Comparison of ENCODE assay signal across 24 cellular contexts in genomic region chr1:215730600-215730999, GRCh38.
DNase-seq lines count a peak whose midpoint lies in the region; ATAC-seq, FAIRE-seq and TF ChIP-seq lines count a peak whose summit lies in the region.
"Had no signal": no experiment of that assay in that cellular context is flagged by ENCODE, and none has a peak within 500 bp of the region (broad histone marks: within the 10 kb centered on the region; RNA-seq: fewer than 3 reads in every experiment).

No MANE protein-coding gene starts in this region.

- H2AFZ ChIP-seq in HepG2 (ENCODE audit: low read length), result no peak overlapping the region

- H3K27ac ChIP-seq in right lobe of liver, result no peak overlapping the region
- H3K27ac ChIP-seq in HepG2 (ENCODE audit: extremely low read length, insufficient read depth, low read length), result no peak overlapping the region
- H3K27ac ChIP-seq in sigmoid colon, result no peak overlapping the region
- H3K27ac ChIP-seq: 22Rv1, BLaER1, C4-2B had no signal

- H3K36me3 ChIP-seq in right lobe of liver, result no peaks in the 10 kb centered on the region
- no peaks in the 10 kb centered on the region for H3K36me3 ChIP-seq in HepG2 (replicated peaks in 1 of 2; ENCODE audit: control insufficient read depth in 1 of 2, insufficient read depth in 2 of 2, low read length in 2 of 2)
- no peaks in the 10 kb centered on the region for H3K36me3 ChIP-seq in sigmoid colon
- H3K36me3 ChIP-seq: BLaER1, HAP-1 had no signal

- no peak for FAIRE-seq in HepG2 (lab: Jason Lieb, UNC)
- FAIRE-seq: A204.1, GM12878, GM19239, H54 had no signal

- in situ Hi-C loops in HepG2 (cut with HindIII; ENCODE audit: extremely low pct_ligation_motif_present, low pct_unique_long_range_greater_than_20kb), result no loop called here

- intact Hi-C loops in right lobe of liver (cut with DNase I), result no loop called here
- intact Hi-C loops in HepG2 (cut with micrococcal nuclease; ENCODE audit: unreplicated experiment), result no loop called here
- intact Hi-C loops in sigmoid colon (cut with DNase I), result no loop called here

- no peak for TF ChIP-seq POLR2A in right lobe of liver (IDR thresholded peaks at IDR 0.05)
- TF ChIP-seq POLR2A in HepG2 (IDR thresholded peaks at IDR 0.05; ENCODE audit: insufficient read depth in 1 of 2, low read depth in 2 of 2, low read length in 2 of 2), result no peak
- no peak for TF ChIP-seq POLR2A in sigmoid colon (IDR thresholded peaks at IDR 0.05)
- no peak for TF ChIP-seq POLR2A in erythroblast (IDR thresholded peaks at IDR 0.05; ENCODE audit: low read length)

- CTCF ChIA-PET in HepG2 (lab: Yijun Ruan, JAX; ENCODE audit: low intra/inter-chr PET ratio, low total read pairs), result no interaction called here

- no TSS peak for BruUV-seq in HepG2 (replicated peaks; lab: Mats Ljungman, UMichigan)

- 89% methylated on average over 3 of the region's 3 CpGs for WGBS in right lobe of liver (ENCODE audit: insufficient coverage, low coverage, low lambda C conversion rate, missing lambda C conversion rate)
- WGBS in HepG2 (ENCODE audit: low lambda C conversion rate), result 44% methylated on average over 2 of the region's 3 CpGs
- WGBS in sigmoid colon, 2 donors, result 81 to 89% methylated on average over 3 of the region's 3 CpGs

- peak in 3 of 4 donors; percentile 26 to 38 (median 28) for ATAC-seq in right lobe of liver
- no peak for ATAC-seq in HepG2
- ATAC-seq in HG02884 (IDR thresholded peaks at IDR 0.05; ENCODE audit: unreplicated experiment), result no peak
- ATAC-seq: CD8-positive, alpha-beta T cell; GM12878 had no signal

- no peaks in the 10 kb centered on the region for H3K79me2 ChIP-seq in HepG2 (ENCODE audit: insufficient read depth, low read length)

- POLR2A ChIA-PET in HepG2 (lab: Yijun Ruan, JAX), result no interaction called here

- H3K9me3 ChIP-seq in right lobe of liver, result no peaks in the 10 kb centered on the region
- no peaks in the 10 kb centered on the region for H3K9me3 ChIP-seq in HepG2 (ENCODE audit: low read length)
- no peaks in the 10 kb centered on the region for H3K9me3 ChIP-seq in sigmoid colon
- H3K9me3 ChIP-seq: BLaER1, Caco-2, HAP-1 had no signal

- H3K4me2 ChIP-seq in HepG2 (ENCODE audit: low read depth, low read length), result no peak overlapping the region
- H3K4me2 ChIP-seq: BLaER1 had no signal

- TF ChIP-seq EP300 in HepG2 (IDR thresholded peaks at IDR 0.05; ENCODE audit: low read depth in 2 of 2, low read length in 2 of 2) (no peak), HepG2 (CRISPR knock-in tag; IDR thresholded peaks at IDR 0.05; ENCODE audit: borderline replicate concordance) (no peak), sigmoid colon (IDR thresholded peaks at IDR 0.05) (no peak)

- DNase-seq in NCI-H1105 treated with DMSO at 0.1 percent for 48 hours (lab: John Stamatoyannopoulos, UW) (peak; percentile 23), NCI-H1105 (lab: John Stamatoyannopoulos, UW) (no peak), right lobe of liver (no peak), HepG2 (ENCODE audit: low spot score) (no peak), fibroblast of mammary gland (ENCODE audit: low read depth) (peak; percentile 8), sigmoid colon (peak; percentile 51), erythroblast (lab: John Stamatoyannopoulos, UW) (no peak)
- DNase-seq: Caco-2; CD4-positive, CD25-positive, alpha-beta regulatory T cell; CD8-positive, alpha-beta T cell; DMS153; DND-41; GDM1; GOT3; HFFc6 had no signal

- no peak for TF ChIP-seq CTCF in right lobe of liver (IDR thresholded peaks at IDR 0.05)
- TF ChIP-seq CTCF in HepG2 (CRISPR knock-in tag; IDR thresholded peaks at IDR 0.05), result no peak
- no peak for TF ChIP-seq CTCF in fibroblast of mammary gland (conservative IDR thresholded peaks at IDR 0.05; ENCODE audit: control insufficient read depth, insufficient read depth, low read depth, low read length)
- TF ChIP-seq CTCF in sigmoid colon (IDR thresholded peaks at IDR 0.05), result no peak

- H4K20me1 ChIP-seq in HepG2 (ENCODE audit: insufficient read depth, low read length), result no peaks in the 10 kb centered on the region
- H4K20me1 ChIP-seq: BLaER1 had no signal

- TF ChIP-seq RAD21 in HepG2 (CRISPR knock-in tag; IDR thresholded peaks at IDR 0.05), result no peak

- H3K4me1 ChIP-seq in right lobe of liver (no peaks in the 10 kb centered on the region), HepG2 (ENCODE audit: insufficient read depth, low read length) (no peaks in the 10 kb centered on the region), sigmoid colon (peaks cover 0 to 6% (median 2%) of the 10 kb centered on the region in 4 donors)
- H3K4me1 ChIP-seq: BLaER1, Caco-2, HAP-1 had no signal

- H3K4me3 ChIP-seq in right lobe of liver (no peak overlapping the region), HepG2 (replicated peaks in 1 of 3; ENCODE audit: insufficient read depth in 1 of 3, low read depth in 2 of 3, low read length in 3 of 3) (no peak overlapping the region), fibroblast of mammary gland (ENCODE audit: control insufficient read depth, low read depth, low read length) (no peak overlapping the region), sigmoid colon (no peak overlapping the region)
- H3K4me3 ChIP-seq: BLaER1, GM12878, HAP-1 had no signal

- H3K27me3 ChIP-seq in right lobe of liver (no peaks in the 10 kb centered on the region), HepG2 (ENCODE audit: control insufficient read depth in 1 of 2, insufficient read depth in 2 of 2, low read length in 2 of 2) (no peaks in the 10 kb centered on the region), sigmoid colon (no peaks in the 10 kb centered on the region)
- H3K27me3 ChIP-seq: BLaER1 had no signal

- H3K9ac ChIP-seq in HepG2 (ENCODE audit: insufficient read depth, low read depth, low read length), result no peak overlapping the region
- H3K9ac ChIP-seq: BLaER1 had no signal

TF ChIP-seq in HepG2, 621 proteins besides CTCF, POLR2A, EP300 and RAD21:
- TF ChIP-seq, protein P1, sequence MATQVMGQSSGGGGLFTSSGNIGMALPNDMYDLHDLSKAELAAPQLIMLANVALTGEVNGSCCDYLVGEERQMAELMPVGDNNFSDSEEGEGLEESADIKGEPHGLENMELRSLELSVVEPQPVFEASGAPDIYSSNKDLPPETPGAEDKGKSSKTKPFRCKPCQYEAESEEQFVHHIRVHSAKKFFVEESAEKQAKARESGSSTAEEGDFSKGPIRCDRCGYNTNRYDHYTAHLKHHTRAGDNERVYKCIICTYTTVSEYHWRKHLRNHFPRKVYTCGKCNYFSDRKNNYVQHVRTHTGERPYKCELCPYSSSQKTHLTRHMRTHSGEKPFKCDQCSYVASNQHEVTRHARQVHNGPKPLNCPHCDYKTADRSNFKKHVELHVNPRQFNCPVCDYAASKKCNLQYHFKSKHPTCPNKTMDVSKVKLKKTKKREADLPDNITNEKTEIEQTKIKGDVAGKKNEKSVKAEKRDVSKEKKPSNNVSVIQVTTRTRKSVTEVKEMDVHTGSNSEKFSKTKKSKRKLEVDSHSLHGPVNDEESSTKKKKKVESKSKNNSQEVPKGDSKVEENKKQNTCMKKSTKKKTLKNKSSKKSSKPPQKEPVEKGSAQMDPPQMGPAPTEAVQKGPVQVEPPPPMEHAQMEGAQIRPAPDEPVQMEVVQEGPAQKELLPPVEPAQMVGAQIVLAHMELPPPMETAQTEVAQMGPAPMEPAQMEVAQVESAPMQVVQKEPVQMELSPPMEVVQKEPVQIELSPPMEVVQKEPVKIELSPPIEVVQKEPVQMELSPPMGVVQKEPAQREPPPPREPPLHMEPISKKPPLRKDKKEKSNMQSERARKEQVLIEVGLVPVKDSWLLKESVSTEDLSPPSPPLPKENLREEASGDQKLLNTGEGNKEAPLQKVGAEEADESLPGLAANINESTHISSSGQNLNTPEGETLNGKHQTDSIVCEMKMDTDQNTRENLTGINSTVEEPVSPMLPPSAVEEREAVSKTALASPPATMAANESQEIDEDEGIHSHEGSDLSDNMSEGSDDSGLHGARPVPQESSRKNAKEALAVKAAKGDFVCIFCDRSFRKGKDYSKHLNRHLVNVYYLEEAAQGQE (IDR thresholded peaks at IDR 0.05; ENCODE audit: borderline replicate concordance in 1 of 2, low read depth in 1 of 2, low read length in 2 of 2), result no peak
- TF ChIP-seq CBX5 (CRISPR knock-in tag; IDR thresholded peaks at IDR 0.05; ENCODE audit: borderline replicate concordance) (no peak), FOXC1 (CRISPR knock-in tag; IDR thresholded peaks at IDR 0.05; ENCODE audit: borderline replicate concordance) (no peak), ZNF292 (CRISPR knock-in tag; IDR thresholded peaks at IDR 0.05; ENCODE audit: borderline replicate concordance, low read depth) (no peak), SIN3A (IDR thresholded peaks at IDR 0.05; ENCODE audit: borderline replicate concordance, low read depth, low read length) (no peak), MAF1 (CRISPR knock-in tag; IDR thresholded peaks at IDR 0.05; ENCODE audit: borderline replicate concordance) (no peak), ZNF496 (CRISPR knock-in tag; IDR thresholded peaks at IDR 0.05; ENCODE audit: insufficient replicate concordance) (no peak), ZNF367 (CRISPR knock-in tag; IDR thresholded peaks at IDR 0.05; ENCODE audit: borderline replicate concordance) (no peak), FOXP1 (IDR thresholded peaks at IDR 0.05) (no peak), FOXP1 (CRISPR knock-in tag; IDR thresholded peaks at IDR 0.05) (no peak), HINFP (CRISPR knock-in tag; IDR thresholded peaks at IDR 0.05; ENCODE audit: low read depth) (no peak), ZNF274 (CRISPR knock-in tag; IDR thresholded peaks at IDR 0.05) (no peak), MEF2D (CRISPR knock-in tag; IDR thresholded peaks at IDR 0.05) (no peak), YY1 (IDR thresholded peaks at IDR 0.05; ENCODE audit: insufficient read depth, insufficient replicate concordance, low read depth, low read length) (no peak), ZNF703 (CRISPR knock-in tag; IDR thresholded peaks at IDR 0.05; ENCODE audit: borderline replicate concordance) (no peak), ZNF589 (CRISPR knock-in tag; conservative IDR thresholded peaks at IDR 0.05) (no peak), SETDB1 (CRISPR knock-in tag; IDR thresholded peaks at IDR 0.05; ENCODE audit: borderline replicate concordance) (no peak), SNAI1 (CRISPR knock-in tag; IDR thresholded peaks at IDR 0.05; ENCODE audit: borderline replicate concordance) (no peak)

Comparison
In these comparisons a context has a peak if more than half of its experiments do, and no peak if none do; other contexts are left out.
1. DNase-seq: peak in NCI-H1105 treated with DMSO at 0.1 percent for 48 hours (single experiment), fibroblast of mammary gland (single experiment) and sigmoid colon (single experiment); none in NCI-H1105 (single experiment), right lobe of liver (0 of 3), HepG2 (single experiment) and erythroblast (0 of 2).
2. ATAC-seq: peak in right lobe of liver (3 of 4); none in HepG2 (single experiment) and HG02884 (single experiment).